In the genomic region with DNA sequence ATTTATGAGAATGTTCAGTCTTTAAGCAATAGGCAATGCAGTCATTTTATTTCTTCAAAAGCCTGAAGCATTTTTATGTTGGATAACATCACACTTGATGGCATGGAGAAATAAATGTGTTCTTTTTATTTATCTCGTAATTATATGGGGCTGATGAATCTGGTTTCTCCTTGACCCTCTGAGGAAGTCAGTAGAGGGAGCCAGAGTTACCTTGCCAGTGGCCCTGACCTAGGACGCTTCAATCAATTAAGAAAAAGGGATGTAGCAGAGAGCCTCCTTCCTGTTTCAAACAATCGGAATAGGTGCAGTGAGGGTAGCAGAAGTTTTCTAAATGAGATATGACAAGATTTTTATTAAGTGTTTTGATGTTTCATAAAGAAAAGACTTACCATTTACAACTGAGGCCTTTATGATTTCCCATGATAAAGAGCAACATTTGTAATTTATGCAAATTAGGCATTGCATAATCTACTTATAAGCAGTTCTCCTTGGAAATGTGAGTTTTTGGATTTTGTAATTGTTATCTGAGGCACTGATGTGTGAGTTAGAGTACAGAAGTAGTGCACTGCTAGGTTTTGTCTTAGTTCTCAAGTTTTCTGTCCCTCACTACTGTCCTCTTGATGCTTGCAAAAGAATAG, we compare ENCODE assay signal across 8 cellular contexts.
A peak's percentile ranks its signal among the peaks of the same experiment; 100 is the strongest.
DNase-seq lines count a peak whose midpoint lies in the region; ATAC-seq and TF ChIP-seq lines count a peak whose summit lies in the region.

No MANE protein-coding gene starts in this region.

- H3K9ac ChIP-seq in GM23248, result no peak overlapping the region

- no TSS peak for BruUV-seq in Panc1 (replicated peaks; lab: Mats Ljungman, UMichigan)

- H3K79me2 ChIP-seq in GM23248 (ENCODE audit: insufficient read depth), result no peaks in the 10 kb centered on the region

- H3K9me3 ChIP-seq in CD4-positive, CD25-positive, alpha-beta regulatory T cell (ENCODE audit: control insufficient read depth in 2 of 2, low read length in 2 of 2), result no peaks in the 10 kb centered on the region
- H3K9me3 ChIP-seq in GM23248 (ENCODE audit: low read depth) (no peaks in the 10 kb centered on the region), Panc1 (ENCODE audit: control insufficient read depth, insufficient read depth, low read depth, low read length) (no peaks in the 10 kb centered on the region), ovary (no peaks in the 10 kb centered on the region)

- POLR2A ChIA-PET in Panc1 (lab: Charles Lee), result no interaction called here
- POLR2A ChIA-PET in activated CD4-positive, alpha-beta memory T cell treated with anti-CD3 and anti-CD28 coated beads for 36 hours (lab: Charles Lee), result no interaction called here

- CTCF ChIA-PET in Panc1 (lab: Charles Lee), result no interaction called here
- CTCF ChIA-PET in activated CD4-positive, alpha-beta memory T cell treated with anti-CD3 and anti-CD28 coated beads for 36 hours (lab: Charles Lee), result interaction anchor here (0.8 to 1.7 kb wide), 18 partner anchors 15 to 733 kb away, joined by 3 to 12 read pairs (median 3); no protein-coding TSS in a partner anchor

- no peaks in the 10 kb centered on the region for H3K9me3 Mint-ChIP-seq in CD4-positive, CD25-positive, alpha-beta regulatory T cell
- no peaks in the 10 kb centered on the region for H3K9me3 Mint-ChIP-seq in activated CD4-positive, alpha-beta memory T cell treated with anti-CD3 and anti-CD28 coated beads for 36 hours

- no peaks in the 10 kb centered on the region for H3K27me3 ChIP-seq in CD4-positive, CD25-positive, alpha-beta regulatory T cell (ENCODE audit: control insufficient read depth, insufficient read depth, low read length)
- H3K27me3 ChIP-seq in GM23248 (replicated peaks; ENCODE audit: insufficient read depth), result no peaks in the 10 kb centered on the region
- no peaks in the 10 kb centered on the region for H3K27me3 ChIP-seq in Panc1 (ENCODE audit: control insufficient read depth, insufficient read depth, low read length)
- no peaks in the 10 kb centered on the region for H3K27me3 ChIP-seq in ovary

- H3K27ac ChIP-seq in CD4-positive, CD25-positive, alpha-beta regulatory T cell (ENCODE audit: insufficient read depth, low read length, poor library complexity, severe bottlenecking), result no peak overlapping the region
- H3K27ac ChIP-seq in GM23248, result no peak overlapping the region
- H3K27ac ChIP-seq in Panc1 (ENCODE audit: low read length), result no peak overlapping the region
- H3K27ac ChIP-seq in ovary, result no peak overlapping the region

- no peak for TF ChIP-seq POLR2A in ovary (IDR thresholded peaks at IDR 0.05)

- no peaks in the 10 kb centered on the region for H3K9me2 ChIP-seq in GM23248 (ENCODE audit: insufficient read depth)

- in situ Hi-C loops in GM23248 (cut with MboI) (loop anchor here (25.0 kb wide), 1 partner anchor 254 kb away; no protein-coding TSS in a partner anchor), Panc1 (cut with HindIII; ENCODE audit: low pct_unique_long_range_greater_than_20kb, low sequenced_read_pairs) (no loop called here)

- peaks cover 5 to 32% (median 24%) of the 10 kb centered on the region in 4 donors for H3K4me1 Mint-ChIP-seq in CD4-positive, CD25-positive, alpha-beta regulatory T cell
- H3K4me1 Mint-ChIP-seq in activated CD4-positive, alpha-beta memory T cell treated with anti-CD3 and anti-CD28 coated beads for 36 hours (ENCODE audit: low read depth), result peaks cover 38% of the 10 kb centered on the region

- H2AFZ ChIP-seq in GM23248, result no peak overlapping the region

- peak in 1 of 3 donors; percentile 42 for DNase-seq in CD4-positive, CD25-positive, alpha-beta regulatory T cell
- DNase-seq in GM23248 (peak; percentile 50), Panc1 (ENCODE audit: low read depth, low spot score) (no peak), fibroblast of the aortic adventitia (ENCODE audit: low read depth) (peak; percentile 36), ovary (no peak)
- no peak for DNase-seq in stimulated activated naive CD8-positive, alpha-beta T cell treated with anti-CD3 and anti-CD28 coated beads, Interleukin-15, Interleukin-2, amounts not matched to agents 100 U/mL and 50 U/mL, for 24 hours
- no peak for DNase-seq in activated T-cell treated with anti-CD3 and anti-CD28 coated beads, Interleukin-2, amount 50 U/mL, for 48 hours
- DNase-seq in activated CD4-positive, alpha-beta memory T cell treated with anti-CD3 and anti-CD28 coated beads for 36 hours, result no peak

- intact Hi-C loops in Panc1 (cut with micrococcal nuclease; ENCODE audit: unreplicated experiment) (loop anchor here (2.0 to 10.0 kb wide), 2 partner anchors 248 to 304 kb away; no protein-coding TSS in a partner anchor), ovary (cut with DNase I) (loop anchor here in 1 of 4 donors (10.0 kb wide), 1 partner anchor 126 kb away; a partner anchor contains a TSS)
- intact Hi-C loops in activated CD4-positive, alpha-beta memory T cell treated with anti-CD3 and anti-CD28 coated beads for 36 hours (cut with micrococcal nuclease), result loop anchor here (1.0 to 10.0 kb wide), 2 partner anchors 304 to 478 kb away; no protein-coding TSS in a partner anchor

- no peaks in the 10 kb centered on the region for H3K36me3 Mint-ChIP-seq in CD4-positive, CD25-positive, alpha-beta regulatory T cell
- H3K36me3 Mint-ChIP-seq in activated CD4-positive, alpha-beta memory T cell treated with anti-CD3 and anti-CD28 coated beads for 36 hours, result no peaks in the 10 kb centered on the region

- peak overlapping the region in 1 of 3 donors; percentile 2 for H3K27ac Mint-ChIP-seq in CD4-positive, CD25-positive, alpha-beta regulatory T cell
- H3K27ac Mint-ChIP-seq in activated CD4-positive, alpha-beta memory T cell treated with anti-CD3 and anti-CD28 coated beads for 36 hours, result no peak overlapping the region

- H3K27me3 Mint-ChIP-seq in CD4-positive, CD25-positive, alpha-beta regulatory T cell, result peaks cover 8% of the 10 kb centered on the region
- no peaks in the 10 kb centered on the region for H3K27me3 Mint-ChIP-seq in activated CD4-positive, alpha-beta memory T cell treated with anti-CD3 and anti-CD28 coated beads for 36 hours

- TF ChIP-seq EP300 in ovary (IDR thresholded peaks at IDR 0.05), result no peak

- TF ChIP-seq CTCF in Panc1 (IDR thresholded peaks at IDR 0.05) (peak; percentile 81), fibroblast of the aortic adventitia (IDR thresholded peaks at IDR 0.05; ENCODE audit: insufficient read depth, low read length) (peak; percentile 61), ovary (IDR thresholded peaks at IDR 0.05) (no peak)

- H3K4me2 ChIP-seq in GM23248 (ENCODE audit: unreplicated experiment), result no peak overlapping the region

- no peaks in the 10 kb centered on the region for H3K36me3 ChIP-seq in CD4-positive, CD25-positive, alpha-beta regulatory T cell (ENCODE audit: control insufficient read depth, insufficient read depth, low read length)
- no peaks in the 10 kb centered on the region for H3K36me3 ChIP-seq in GM23248 (ENCODE audit: low read depth)
- no peaks in the 10 kb centered on the region for H3K36me3 ChIP-seq in Panc1 (ENCODE audit: control insufficient read depth, insufficient read depth, low read length)
- no peaks in the 10 kb centered on the region for H3K36me3 ChIP-seq in ovary

- ATAC-seq in CD4-positive, CD25-positive, alpha-beta regulatory T cell (ENCODE audit: low read depth in 2 of 2), result peak; percentile 37 to 56
- ATAC-seq in Panc1, result peak; percentile 88
- ATAC-seq in stimulated activated naive CD8-positive, alpha-beta T cell treated with anti-CD3 and anti-CD28 coated beads, Interleukin-15, Interleukin-2, amounts not matched to agents 100 U/mL and 50 U/mL, for 24 hours, result peak; percentile 52

- peak overlapping the region in 1 of 4 donors; percentile 10 for H3K4me3 Mint-ChIP-seq in CD4-positive, CD25-positive, alpha-beta regulatory T cell
- H3K4me3 Mint-ChIP-seq in activated CD4-positive, alpha-beta memory T cell treated with anti-CD3 and anti-CD28 coated beads for 36 hours, result no peak overlapping the region

- WGBS in GM23248 (ENCODE audit: low coverage in 1 of 2, low lambda C conversion rate in 2 of 2, missing lambda C conversion rate in 2 of 2), 2 experiments, result 48 to 53% methylated on average over 3 of the region's 3 CpGs
- 66 to 71% (median 67%) methylated on average over 3 of the region's 3 CpGs for WGBS in ovary, 3 donors

- peaks cover 10% of the 10 kb centered on the region; the same call in 1 of the 2 replicates for H3F3A ChIP-seq in GM23248 (ENCODE audit: insufficient read depth)

- peaks cover 4% of the 10 kb centered on the region for H3K4me1 ChIP-seq in CD4-positive, CD25-positive, alpha-beta regulatory T cell (ENCODE audit: control insufficient read depth, insufficient read depth, low read length, poor library complexity, severe bottlenecking)
- H3K4me1 ChIP-seq in GM23248 (ENCODE audit: insufficient read depth) (peaks cover 32% of the 10 kb centered on the region), Panc1 (ENCODE audit: control insufficient read depth, insufficient read depth, low read length) (no peaks in the 10 kb centered on the region), ovary (ENCODE audit: insufficient read depth) (no peaks in the 10 kb centered on the region)

- no peaks in the 10 kb centered on the region for H4K20me1 ChIP-seq in GM23248 (ENCODE audit: insufficient read depth)

- H3K4me3 ChIP-seq in CD4-positive, CD25-positive, alpha-beta regulatory T cell (ENCODE audit: low read depth, low read length), result no peak overlapping the region
- H3K4me3 ChIP-seq in GM23248 (no peak overlapping the region), Panc1 (ENCODE audit: low read depth in 2 of 2, low read length in 2 of 2) (no peak overlapping the region), fibroblast of the aortic adventitia (ENCODE audit: low read depth, low read length) (no peak overlapping the region), ovary (no peak overlapping the region)

Comparison
In these comparisons a context has a peak if more than half of its experiments do, and no peak if none do; other contexts are left out.
1. DNase-seq: peak in GM23248 (single experiment) and fibroblast of the aortic adventitia (single experiment); none in Panc1 (single experiment), stimulated activated naive CD8-positive, alpha-beta T cell treated with anti-CD3 and anti-CD28 coated beads, Interleukin-15, Interleukin-2, amounts not matched to agents 100 U/mL and 50 U/mL, for 24 hours (single experiment), ovary (0 of 5), activated T-cell treated with anti-CD3 and anti-CD28 coated beads, Interleukin-2, amount 50 U/mL, for 48 hours (0 of 2) and activated CD4-positive, alpha-beta memory T cell treated with anti-CD3 and anti-CD28 coated beads for 36 hours (single experiment).
2. CTCF ChIP-seq: peak in Panc1 (single experiment) and fibroblast of the aortic adventitia (single experiment); none in ovary (0 of 3).
3. Peak in every context shown above with its lines, with median percentiles within 50 percentile points of each other: ATAC-seq.